Comparison of ENCODE assay signal across 16 cellular contexts in genomic region chr3:39121626-39122025, GRCh38.
"Had no signal": no experiment of that assay in that cellular context is flagged by ENCODE, and none has a peak within 500 bp of the region (broad histone marks: within the 10 kb centered on the region; RNA-seq: fewer than 3 reads in every experiment).

No MANE protein-coding gene starts in this region.

- H3K36me3 ChIP-seq: breast epithelium, ovary, right lobe of liver, upper lobe of right lung had no signal

- H3K4me3 ChIP-seq: ascending aorta, breast epithelium, heart left ventricle, ovary, right lobe of liver, smooth muscle cell, thoracic aorta, upper lobe of right lung had no signal

- ATAC-seq: foreskin keratinocyte, heart left ventricle, left colon, right lobe of liver, upper lobe of right lung had no signal

- H3K4me3 Mint-ChIP-seq: activated naive CD4-positive, alpha-beta T cell treated with anti-CD3 and anti-CD28 coated beads for 36 hours had no signal

- DNase-seq: activated CD4-positive, alpha-beta T cell treated with anti-CD3 and anti-CD28 coated beads for 1 hour; activated CD4-positive, alpha-beta T cell treated with anti-CD3 and anti-CD28 coated beads, Interleukin-2, amount 50 U/mL, for 4 hours; activated naive CD4-positive, alpha-beta T cell treated with anti-CD3 and anti-CD28 coated beads for 36 hours; cerebellar nuclear complex; effector CD8-positive, alpha-beta T cell; foreskin keratinocyte; heart left ventricle; left colon; ovary; right lobe of liver; upper lobe of right lung had no signal

- H3K27ac Mint-ChIP-seq: activated naive CD4-positive, alpha-beta T cell treated with anti-CD3 and anti-CD28 coated beads for 36 hours; activated T-helper 2 cell treated with anti-CD3 and anti-CD28 coated beads, Interferon-gamma antibody, Interleukin-2, Interleukin-4, amounts not matched to agents 10 μg/mL and 5 μg/mL and 100 μg/mL, durations not matched to agents 14 hours and 24 hours and 36 hours had no signal

- H3K9me3 Mint-ChIP-seq: activated naive CD4-positive, alpha-beta T cell treated with anti-CD3 and anti-CD28 coated beads for 36 hours; activated T-helper 2 cell treated with anti-CD3 and anti-CD28 coated beads, Interferon-gamma antibody, Interleukin-2, Interleukin-4, amounts not matched to agents 10 μg/mL and 5 μg/mL and 100 μg/mL, durations not matched to agents 14 hours and 24 hours and 36 hours had no signal

- H3K4me1 ChIP-seq: foreskin keratinocyte had no signal

- H3K4me2 ChIP-seq: smooth muscle cell had no signal

- H3K9me3 ChIP-seq: ascending aorta, breast epithelium, heart left ventricle, ovary, right lobe of liver, thoracic aorta, upper lobe of right lung had no signal

- H3K27ac ChIP-seq: ascending aorta, breast epithelium, foreskin keratinocyte, heart left ventricle, ovary, right lobe of liver, thoracic aorta, upper lobe of right lung had no signal

- H3K27me3 ChIP-seq: ascending aorta, breast epithelium, foreskin keratinocyte, heart left ventricle, ovary, right lobe of liver, upper lobe of right lung had no signal
